ENCODE assay signal across 22 cellular contexts in the genomic region with DNA sequence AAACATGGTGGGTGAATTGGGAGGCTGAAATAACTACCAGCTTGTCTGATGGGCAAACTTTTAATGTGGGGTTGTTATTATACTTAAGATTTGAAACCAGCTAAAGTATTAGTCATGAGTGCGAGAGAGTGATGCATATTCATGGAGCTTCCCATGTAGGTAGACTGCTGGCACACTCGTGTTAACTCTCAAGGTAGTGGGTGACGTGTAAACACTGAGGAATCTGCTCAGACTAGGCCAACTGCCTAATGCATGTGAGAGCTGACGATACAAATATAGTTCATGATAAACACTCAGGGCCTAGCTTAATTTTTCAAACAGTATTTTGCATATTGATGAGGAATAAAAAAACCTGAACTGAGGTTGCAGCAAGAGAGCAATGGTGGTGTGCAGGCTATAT.
"Had no signal": no experiment of that assay in that cellular context is flagged by ENCODE, and none has a peak within 500 bp of the region (broad histone marks: within the 10 kb centered on the region; RNA-seq: fewer than 3 reads in every experiment).

No MANE protein-coding gene starts in this region.

- ATAC-seq: esophagus mucosa; gastrocnemius medialis; left cardiac atrium; lower lobe of right lung; stimulated activated naive B cell treated with anti-CD40 and anti-IgM and Interleukin-4, amounts not matched to agents 10 μg/mL and 1 μg/mL and 100 μg/mL, for 72 hours; stimulated activated naive CD8-positive, alpha-beta T cell treated with anti-CD3 and anti-CD28 coated beads, Interleukin-15, amount 100 ng/mL, for 72 hours had no signal

- H3K4me1 ChIP-seq: colonic mucosa, gastrocnemius medialis, left ventricle myocardium inferior, lower lobe of right lung, right atrium auricular region, sigmoid colon, transverse colon had no signal

- DNase-seq: colonic mucosa; dermis blood vessel endothelial cell; endodermal cell; gastrocnemius medialis; kidney; left cardiac atrium; left ventricle myocardium inferior; lower lobe of right lung; mesenchymal stem cell; midbrain; naive B cell; sigmoid colon; stimulated activated CD4-positive, alpha-beta T cell treated with anti-CD3 and anti-CD28 coated beads, Interleukin-2, amount 100 ng/mL, for 24 hours; stimulated activated CD4-positive, alpha-beta T cell treated with anti-CD3 and anti-CD28 coated beads, Interleukin-4, amount 100 ng/mL, for 4 hours; stimulated activated naive B cell treated with anti-CD40 and anti-IgM and Interleukin-4, amounts not matched to agents 10 μg/mL and 1 μg/mL and 100 μg/mL, for 72 hours; stimulated activated naive CD8-positive, alpha-beta T cell treated with anti-CD3 and anti-CD28 coated beads, Interleukin-15, amount 100 ng/mL, for 72 hours; transverse colon had no signal

- H3K4me3 Mint-ChIP-seq: endodermal cell; naive B cell; nephron; stimulated activated naive B cell treated with anti-CD40 and anti-IgM and Interleukin-4, amounts not matched to agents 10 μg/mL and 1 μg/mL and 100 μg/mL, for 72 hours; stimulated activated naive CD8-positive, alpha-beta T cell treated with anti-CD3 and anti-CD28 coated beads, Interleukin-15, amount 100 ng/mL, for 72 hours had no signal

- H3K36me3 ChIP-seq: colonic mucosa, gastrocnemius medialis, left ventricle myocardium inferior, lower lobe of right lung, right atrium auricular region, sigmoid colon, thoracic aorta, transverse colon had no signal

- H3K27ac ChIP-seq: colonic mucosa, gastrocnemius medialis, left ventricle myocardium inferior, lower lobe of right lung, right atrium auricular region, sigmoid colon, skin epidermis, thoracic aorta, transverse colon had no signal

- H3K27ac Mint-ChIP-seq: endodermal cell; naive B cell; nephron; stimulated activated naive B cell treated with anti-CD40 and anti-IgM and Interleukin-4, amounts not matched to agents 10 μg/mL and 1 μg/mL and 100 μg/mL, for 72 hours; stimulated activated naive CD8-positive, alpha-beta T cell treated with anti-CD3 and anti-CD28 coated beads, Interleukin-15, amount 100 ng/mL, for 72 hours had no signal

- H3K27me3 Mint-ChIP-seq: naive B cell; stimulated activated naive B cell treated with anti-CD40 and anti-IgM and Interleukin-4, amounts not matched to agents 10 μg/mL and 1 μg/mL and 100 μg/mL, for 72 hours; stimulated activated naive CD8-positive, alpha-beta T cell treated with anti-CD3 and anti-CD28 coated beads, Interleukin-15, amount 100 ng/mL, for 72 hours had no signal

- H3K36me3 Mint-ChIP-seq: naive B cell; stimulated activated naive B cell treated with anti-CD40 and anti-IgM and Interleukin-4, amounts not matched to agents 10 μg/mL and 1 μg/mL and 100 μg/mL, for 72 hours had no signal

- H3K4me1 Mint-ChIP-seq: endodermal cell; naive B cell; nephron; stimulated activated naive B cell treated with anti-CD40 and anti-IgM and Interleukin-4, amounts not matched to agents 10 μg/mL and 1 μg/mL and 100 μg/mL, for 72 hours; stimulated activated naive CD8-positive, alpha-beta T cell treated with anti-CD3 and anti-CD28 coated beads, Interleukin-15, amount 100 ng/mL, for 72 hours had no signal

- H3K4me3 ChIP-seq: colonic mucosa, gastrocnemius medialis, left ventricle myocardium inferior, lower lobe of right lung, right atrium auricular region, sigmoid colon, skin epidermis, thoracic aorta, transverse colon had no signal

- H3K27me3 ChIP-seq: colonic mucosa, gastrocnemius medialis, right atrium auricular region, sigmoid colon, transverse colon had no signal
